In the genomic region with DNA sequence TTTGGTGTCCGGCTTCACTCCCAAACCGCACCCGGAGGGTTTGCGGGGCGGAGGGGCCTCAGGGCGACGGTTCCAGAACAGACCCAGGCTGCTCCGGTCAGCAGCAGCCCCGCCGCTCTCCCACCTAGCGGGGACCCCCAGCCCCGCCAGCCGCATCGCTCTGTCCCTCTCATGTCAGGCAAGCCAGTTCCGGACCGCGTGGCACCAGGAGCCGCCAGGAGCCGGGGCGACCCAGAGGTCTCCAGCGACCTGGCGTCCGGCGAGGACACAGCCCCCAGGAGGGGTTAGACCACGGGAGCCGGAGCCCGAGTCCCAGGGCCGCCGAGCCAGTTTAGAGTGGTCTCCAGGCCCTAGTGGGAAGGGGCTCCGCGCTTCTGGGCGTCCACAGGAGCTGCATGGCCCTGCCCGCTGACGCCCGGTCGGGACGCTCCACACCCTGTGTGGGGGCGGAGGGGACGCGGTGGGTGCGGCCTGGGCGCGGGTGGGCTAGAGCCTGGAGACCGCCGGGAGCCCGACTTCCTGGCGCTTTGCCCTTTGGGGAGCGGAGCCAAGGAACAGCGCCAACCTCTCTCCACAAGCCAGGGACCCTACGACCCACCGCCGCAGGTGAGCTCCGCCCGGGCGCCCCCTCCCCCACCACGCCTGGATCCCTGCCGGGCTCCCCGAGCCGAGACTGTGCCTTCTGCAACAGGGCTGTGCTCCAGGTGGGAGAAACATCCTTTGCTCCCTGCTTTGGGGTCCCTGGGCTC, we compare ENCODE assay signal across 1 cellular context.
TF ChIP-seq lines count a peak whose summit lies in the region.

No MANE protein-coding gene starts in this region.

TF ChIP-seq in HepG2, 621 proteins besides CTCF, POLR2A, EP300 and RAD21 (continued from another document and continues in another):
- TF ChIP-seq, protein P1, sequence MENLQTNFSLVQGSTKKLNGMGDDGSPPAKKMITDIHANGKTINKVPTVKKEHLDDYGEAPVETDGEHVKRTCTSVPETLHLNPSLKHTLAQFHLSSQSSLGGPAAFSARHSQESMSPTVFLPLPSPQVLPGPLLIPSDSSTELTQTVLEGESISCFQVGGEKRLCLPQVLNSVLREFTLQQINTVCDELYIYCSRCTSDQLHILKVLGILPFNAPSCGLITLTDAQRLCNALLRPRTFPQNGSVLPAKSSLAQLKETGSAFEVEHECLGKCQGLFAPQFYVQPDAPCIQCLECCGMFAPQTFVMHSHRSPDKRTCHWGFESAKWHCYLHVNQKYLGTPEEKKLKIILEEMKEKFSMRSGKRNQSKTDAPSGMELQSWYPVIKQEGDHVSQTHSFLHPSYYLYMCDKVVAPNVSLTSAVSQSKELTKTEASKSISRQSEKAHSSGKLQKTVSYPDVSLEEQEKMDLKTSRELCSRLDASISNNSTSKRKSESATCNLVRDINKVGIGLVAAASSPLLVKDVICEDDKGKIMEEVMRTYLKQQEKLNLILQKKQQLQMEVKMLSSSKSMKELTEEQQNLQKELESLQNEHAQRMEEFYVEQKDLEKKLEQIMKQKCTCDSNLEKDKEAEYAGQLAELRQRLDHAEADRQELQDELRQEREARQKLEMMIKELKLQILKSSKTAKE (CRISPR knock-in tag; IDR thresholded peaks at IDR 0.05; ENCODE audit: borderline replicate concordance), result no peak
- peak; percentile 33; the same call in 1 of the 2 replicates for TF ChIP-seq RFXAP (CRISPR knock-in tag; IDR thresholded peaks at IDR 0.05; ENCODE audit: borderline replicate concordance)
- TF ChIP-seq, protein P2, sequence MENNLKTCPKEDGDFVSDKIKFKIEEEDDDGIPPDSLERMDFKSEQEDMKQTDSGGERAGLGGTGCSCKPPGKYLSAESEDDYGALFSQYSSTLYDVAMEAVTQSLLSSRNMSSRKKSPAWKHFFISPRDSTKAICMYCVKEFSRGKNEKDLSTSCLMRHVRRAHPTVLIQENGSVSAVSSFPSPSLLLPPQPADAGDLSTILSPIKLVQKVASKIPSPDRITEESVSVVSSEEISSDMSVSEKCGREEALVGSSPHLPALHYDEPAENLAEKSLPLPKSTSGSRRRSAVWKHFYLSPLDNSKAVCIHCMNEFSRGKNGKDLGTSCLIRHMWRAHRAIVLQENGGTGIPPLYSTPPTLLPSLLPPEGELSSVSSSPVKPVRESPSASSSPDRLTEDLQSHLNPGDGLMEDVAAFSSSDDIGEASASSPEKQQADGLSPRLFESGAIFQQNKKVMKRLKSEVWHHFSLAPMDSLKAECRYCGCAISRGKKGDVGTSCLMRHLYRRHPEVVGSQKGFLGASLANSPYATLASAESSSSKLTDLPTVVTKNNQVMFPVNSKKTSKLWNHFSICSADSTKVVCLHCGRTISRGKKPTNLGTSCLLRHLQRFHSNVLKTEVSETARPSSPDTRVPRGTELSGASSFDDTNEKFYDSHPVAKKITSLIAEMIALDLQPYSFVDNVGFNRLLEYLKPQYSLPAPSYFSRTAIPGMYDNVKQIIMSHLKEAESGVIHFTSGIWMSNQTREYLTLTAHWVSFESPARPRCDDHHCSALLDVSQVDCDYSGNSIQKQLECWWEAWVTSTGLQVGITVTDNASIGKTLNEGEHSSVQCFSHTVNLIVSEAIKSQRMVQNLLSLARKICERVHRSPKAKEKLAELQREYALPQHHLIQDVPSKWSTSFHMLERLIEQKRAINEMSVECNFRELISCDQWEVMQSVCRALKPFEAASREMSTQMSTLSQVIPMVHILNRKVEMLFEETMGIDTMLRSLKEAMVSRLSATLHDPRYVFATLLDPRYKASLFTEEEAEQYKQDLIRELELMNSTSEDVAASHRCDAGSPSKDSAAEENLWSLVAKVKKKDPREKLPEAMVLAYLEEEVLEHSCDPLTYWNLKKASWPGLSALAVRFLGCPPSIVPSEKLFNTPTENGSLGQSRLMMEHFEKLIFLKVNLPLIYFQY (CRISPR knock-in tag; IDR thresholded peaks at IDR 0.05; ENCODE audit: borderline replicate concordance), result no peak
- no peak for TF ChIP-seq SIX1 (CRISPR knock-in tag; IDR thresholded peaks at IDR 0.05; ENCODE audit: borderline replicate concordance)
- TF ChIP-seq ZNF331 (CRISPR knock-in tag; IDR thresholded peaks at IDR 0.05), result no peak
- TF ChIP-seq RARG (CRISPR knock-in tag; IDR thresholded peaks at IDR 0.05; ENCODE audit: low read depth), result no peak
- TF ChIP-seq, protein P3, sequence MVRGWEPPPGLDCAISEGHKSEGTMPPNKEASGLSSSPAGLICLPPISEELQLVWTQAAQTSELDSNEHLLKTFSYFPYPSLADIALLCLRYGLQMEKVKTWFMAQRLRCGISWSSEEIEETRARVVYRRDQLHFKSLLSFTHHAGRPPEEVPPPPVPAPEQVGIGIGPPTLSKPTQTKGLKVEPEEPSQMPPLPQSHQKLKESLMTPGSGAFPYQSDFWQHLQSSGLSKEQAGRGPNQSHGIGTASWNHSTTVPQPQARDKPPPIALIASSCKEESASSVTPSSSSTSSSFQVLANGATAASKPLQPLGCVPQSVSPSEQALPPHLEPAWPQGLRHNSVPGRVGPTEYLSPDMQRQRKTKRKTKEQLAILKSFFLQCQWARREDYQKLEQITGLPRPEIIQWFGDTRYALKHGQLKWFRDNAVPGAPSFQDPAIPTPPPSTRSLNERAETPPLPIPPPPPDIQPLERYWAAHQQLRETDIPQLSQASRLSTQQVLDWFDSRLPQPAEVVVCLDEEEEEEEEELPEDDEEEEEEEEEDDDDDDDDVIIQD (CRISPR knock-in tag; IDR thresholded peaks at IDR 0.05; ENCODE audit: low read depth), result no peak
- no peak for TF ChIP-seq PTBP1 (IDR thresholded peaks at IDR 0.05; ENCODE audit: low read depth, low read length, poor library complexity, severe bottlenecking)
- peak; percentile 56; the same call in 1 of the 2 replicates for TF ChIP-seq ZBTB7A (CRISPR knock-in tag; IDR thresholded peaks at IDR 0.05)
- TF ChIP-seq ZZZ3 (CRISPR knock-in tag; IDR thresholded peaks at IDR 0.05; ENCODE audit: borderline replicate concordance), result no peak
- TF ChIP-seq ZNF607 (CRISPR knock-in tag; IDR thresholded peaks at IDR 0.05; ENCODE audit: borderline replicate concordance), result no peak
- TF ChIP-seq FOXP4 (CRISPR knock-in tag; IDR thresholded peaks at IDR 0.05), result no peak
- TF ChIP-seq MIER2 (CRISPR knock-in tag; IDR thresholded peaks at IDR 0.05), result no peak
- TF ChIP-seq ZNF749 (CRISPR knock-in tag; IDR thresholded peaks at IDR 0.05; ENCODE audit: borderline replicate concordance), result no peak
- TF ChIP-seq RFX5 (IDR thresholded peaks at IDR 0.05; ENCODE audit: low read depth, low read length), result no peak
- TF ChIP-seq U2AF1 (optimal IDR thresholded peaks at IDR 0.05; ENCODE audit: low read depth, low read length), result no peak
- no peak for TF ChIP-seq TOE1 (CRISPR knock-in tag; IDR thresholded peaks at IDR 0.05)
- TF ChIP-seq, protein P4, sequence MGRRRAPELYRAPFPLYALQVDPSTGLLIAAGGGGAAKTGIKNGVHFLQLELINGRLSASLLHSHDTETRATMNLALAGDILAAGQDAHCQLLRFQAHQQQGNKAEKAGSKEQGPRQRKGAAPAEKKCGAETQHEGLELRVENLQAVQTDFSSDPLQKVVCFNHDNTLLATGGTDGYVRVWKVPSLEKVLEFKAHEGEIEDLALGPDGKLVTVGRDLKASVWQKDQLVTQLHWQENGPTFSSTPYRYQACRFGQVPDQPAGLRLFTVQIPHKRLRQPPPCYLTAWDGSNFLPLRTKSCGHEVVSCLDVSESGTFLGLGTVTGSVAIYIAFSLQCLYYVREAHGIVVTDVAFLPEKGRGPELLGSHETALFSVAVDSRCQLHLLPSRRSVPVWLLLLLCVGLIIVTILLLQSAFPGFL (CRISPR knock-in tag; IDR thresholded peaks at IDR 0.05), result 0 out of 2 replicates have a peak, but pooled peaks have one; percentile 19
- no peak for TF ChIP-seq SMYD3 (CRISPR knock-in tag; IDR thresholded peaks at IDR 0.05)
- no peak for TF ChIP-seq STAG1 (CRISPR knock-in tag; IDR thresholded peaks at IDR 0.05)
- no peak for TF ChIP-seq NR2F6 (IDR thresholded peaks at IDR 0.05)
- no peak for TF ChIP-seq NR2F6 (CRISPR knock-in tag; IDR thresholded peaks at IDR 0.05)
- TF ChIP-seq HNRNPUL1 (IDR thresholded peaks at IDR 0.05; ENCODE audit: low read depth, low read length), result no peak
- TF ChIP-seq, protein P5, sequence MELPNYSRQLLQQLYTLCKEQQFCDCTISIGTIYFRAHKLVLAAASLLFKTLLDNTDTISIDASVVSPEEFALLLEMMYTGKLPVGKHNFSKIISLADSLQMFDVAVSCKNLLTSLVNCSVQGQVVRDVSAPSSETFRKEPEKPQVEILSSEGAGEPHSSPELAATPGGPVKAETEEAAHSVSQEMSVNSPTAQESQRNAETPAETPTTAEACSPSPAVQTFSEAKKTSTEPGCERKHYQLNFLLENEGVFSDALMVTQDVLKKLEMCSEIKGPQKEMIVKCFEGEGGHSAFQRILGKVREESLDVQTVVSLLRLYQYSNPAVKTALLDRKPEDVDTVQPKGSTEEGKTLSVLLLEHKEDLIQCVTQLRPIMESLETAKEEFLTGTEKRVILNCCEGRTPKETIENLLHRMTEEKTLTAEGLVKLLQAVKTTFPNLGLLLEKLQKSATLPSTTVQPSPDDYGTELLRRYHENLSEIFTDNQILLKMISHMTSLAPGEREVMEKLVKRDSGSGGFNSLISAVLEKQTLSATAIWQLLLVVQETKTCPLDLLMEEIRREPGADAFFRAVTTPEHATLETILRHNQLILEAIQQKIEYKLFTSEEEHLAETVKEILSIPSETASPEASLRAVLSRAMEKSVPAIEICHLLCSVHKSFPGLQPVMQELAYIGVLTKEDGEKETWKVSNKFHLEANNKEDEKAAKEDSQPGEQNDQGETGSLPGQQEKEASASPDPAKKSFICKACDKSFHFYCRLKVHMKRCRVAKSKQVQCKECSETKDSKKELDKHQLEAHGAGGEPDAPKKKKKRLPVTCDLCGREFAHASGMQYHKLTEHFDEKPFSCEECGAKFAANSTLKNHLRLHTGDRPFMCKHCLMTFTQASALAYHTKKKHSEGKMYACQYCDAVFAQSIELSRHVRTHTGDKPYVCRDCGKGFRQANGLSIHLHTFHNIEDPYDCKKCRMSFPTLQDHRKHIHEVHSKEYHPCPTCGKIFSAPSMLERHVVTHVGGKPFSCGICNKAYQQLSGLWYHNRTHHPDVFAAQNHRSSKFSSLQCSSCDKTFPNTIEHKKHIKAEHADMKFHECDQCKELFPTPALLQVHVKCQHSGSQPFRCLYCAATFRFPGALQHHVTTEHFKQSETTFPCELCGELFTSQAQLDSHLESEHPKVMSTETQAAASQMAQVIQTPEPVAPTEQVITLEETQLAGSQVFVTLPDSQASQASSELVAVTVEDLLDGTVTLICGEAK (IDR thresholded peaks at IDR 0.05), result no peak
- TF ChIP-seq, protein P5 (CRISPR knock-in tag; IDR thresholded peaks at IDR 0.05), result 0 out of 2 replicates have a peak, but pooled peaks have one; percentile 2
- no peak for TF ChIP-seq SP2 (CRISPR knock-in tag; IDR thresholded peaks at IDR 0.05)
- TF ChIP-seq ZMYM4 (CRISPR knock-in tag; IDR thresholded peaks at IDR 0.05), result no peak; the same call in 1 of the 2 replicates
- TF ChIP-seq ZNF772 (CRISPR knock-in tag; IDR thresholded peaks at IDR 0.05), result no peak
